29 cellular contexts compared by ENCODE assay signal in the genomic region with DNA sequence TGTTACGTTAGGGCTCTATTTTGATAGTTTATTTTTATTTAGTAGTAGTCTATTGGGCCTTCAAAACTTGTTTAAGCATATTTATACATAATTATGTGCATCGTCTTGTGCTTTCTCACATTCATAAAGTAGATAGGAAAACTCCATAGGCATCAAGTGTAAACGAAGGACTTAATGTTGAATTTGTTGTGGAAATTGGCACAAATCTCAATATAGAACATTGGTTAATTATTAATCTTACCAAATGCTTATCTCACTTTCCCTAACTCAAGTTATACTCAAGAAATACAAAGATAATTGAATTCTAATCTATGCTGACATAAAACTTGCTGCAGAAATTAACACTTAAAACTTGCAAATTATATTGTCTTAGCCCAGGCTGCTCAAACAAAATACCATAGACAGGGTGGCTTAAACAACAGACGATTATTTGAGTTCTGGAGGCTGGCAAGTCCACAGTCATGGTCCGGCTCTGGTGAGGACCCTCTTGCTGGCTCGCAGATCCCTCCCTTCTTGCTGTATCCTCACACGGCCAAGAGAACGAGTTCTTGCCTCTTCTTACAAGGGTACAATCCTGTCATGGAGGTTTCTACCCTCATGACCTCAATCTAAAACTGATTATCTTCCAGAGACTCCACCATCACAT.
"Had no signal": no experiment of that assay in that cellular context is flagged by ENCODE, and none has a peak within 500 bp of the region (broad histone marks: within the 10 kb centered on the region; RNA-seq: fewer than 3 reads in every experiment).

No MANE protein-coding gene starts in this region.

- H3K9me3 ChIP-seq: gastrocnemius medialis, mucosa of descending colon, ovary, prostate gland, sigmoid colon, suprapubic skin, tibial artery, upper lobe of right lung had no signal

- H3K36me3 ChIP-seq: ovary, prostate gland had no signal

- H3K27me3 ChIP-seq: brain microvascular endothelial cell, dorsolateral prefrontal cortex, gastrocnemius medialis, hepatocyte, ovary, sigmoid colon, suprapubic skin, tibial artery, upper lobe of right lung had no signal

- H3K4me3 Mint-ChIP-seq: activated CD4-positive, alpha-beta T cell treated with anti-CD3 and anti-CD28 coated beads, Interleukin-2, amount 10 ng/mL, durations not matched to agents 7 days and 5 days; activated CD8-positive, alpha-beta T cell treated with anti-CD3 and anti-CD28 coated beads for 36 hours; activated T-cell treated with anti-CD3 and anti-CD28 coated beads, Interleukin-2, amount 50 U/mL, for 4 hours; activated T-helper 17 cell treated with anti-CD3 and anti-CD28 coated beads, Interleukin-2, amount 50 U/mL, for 72 hours; nephron; stimulated activated effector memory CD8-positive, alpha-beta T cell treated with anti-CD3 and anti-CD28 coated beads, Interleukin-12 subunit alpha, Interleukin-12 subunit beta, amount 100 ng/mL, for 72 hours had no signal

- H3K27ac Mint-ChIP-seq: activated CD4-positive, alpha-beta T cell treated with anti-CD3 and anti-CD28 coated beads, Interleukin-2, amount 10 ng/mL, durations not matched to agents 7 days and 5 days; activated CD8-positive, alpha-beta T cell treated with anti-CD3 and anti-CD28 coated beads for 36 hours; activated T-helper 17 cell treated with anti-CD3 and anti-CD28 coated beads, Interleukin-2, amount 50 U/mL, for 72 hours; nephron; stimulated activated effector memory CD8-positive, alpha-beta T cell treated with anti-CD3 and anti-CD28 coated beads, Interleukin-12 subunit alpha, Interleukin-12 subunit beta, amount 100 ng/mL, for 72 hours had no signal

- H3K27ac ChIP-seq: brain microvascular endothelial cell, coronary artery, dorsolateral prefrontal cortex, gastrocnemius medialis, hepatocyte, ovary, prostate gland, sigmoid colon, suprapubic skin, tibial artery, upper lobe of right lung had no signal

- H3K4me1 Mint-ChIP-seq: nephron had no signal

- H3K4me1 ChIP-seq: gastrocnemius medialis, prostate gland, sigmoid colon, suprapubic skin, upper lobe of right lung had no signal

- ATAC-seq: activated CD8-positive, alpha-beta T cell treated with anti-CD3 and anti-CD28 coated beads for 36 hours; activated T-cell treated with anti-CD3 and anti-CD28 coated beads, Interleukin-2, amount 50 U/mL, for 4 hours; activated T-helper 17 cell treated with anti-CD3 and anti-CD28 coated beads, Interleukin-2, amount 50 U/mL, for 72 hours; gastrocnemius medialis; left ventricle myocardium superior; mucosa of descending colon; stimulated activated effector memory CD8-positive, alpha-beta T cell treated with anti-CD3 and anti-CD28 coated beads, Interleukin-12 subunit alpha, Interleukin-12 subunit beta, amount 100 ng/mL, for 72 hours; upper lobe of right lung had no signal

- H3K4me3 ChIP-seq: coronary artery, dorsolateral prefrontal cortex, gastrocnemius medialis, hepatocyte, mucosa of descending colon, ovary, prostate gland, sigmoid colon, suprapubic skin, tibial artery, upper lobe of right lung had no signal

- H3K27me3 Mint-ChIP-seq: activated CD4-positive, alpha-beta T cell treated with anti-CD3 and anti-CD28 coated beads, Interleukin-2, amount 10 ng/mL, durations not matched to agents 7 days and 5 days; activated CD8-positive, alpha-beta T cell treated with anti-CD3 and anti-CD28 coated beads for 36 hours; activated T-helper 17 cell treated with anti-CD3 and anti-CD28 coated beads, Interleukin-2, amount 50 U/mL, for 72 hours had no signal

- H3K9me3 Mint-ChIP-seq: activated CD4-positive, alpha-beta T cell treated with anti-CD3 and anti-CD28 coated beads, Interleukin-2, amount 10 ng/mL, durations not matched to agents 7 days and 5 days; activated CD8-positive, alpha-beta T cell treated with anti-CD3 and anti-CD28 coated beads for 36 hours; activated T-cell treated with anti-CD3 and anti-CD28 coated beads, Interleukin-2, amount 50 U/mL, for 4 hours; activated T-helper 17 cell treated with anti-CD3 and anti-CD28 coated beads, Interleukin-2, amount 50 U/mL, for 72 hours; nephron; stimulated activated effector memory CD8-positive, alpha-beta T cell treated with anti-CD3 and anti-CD28 coated beads, Interleukin-12 subunit alpha, Interleukin-12 subunit beta, amount 100 ng/mL, for 72 hours had no signal

- DNase-seq: activated CD4-positive, alpha-beta T cell treated with anti-CD3 and anti-CD28 coated beads for 1 hour; activated CD4-positive, alpha-beta T cell treated with anti-CD3 and anti-CD28 coated beads, Interleukin-2, amount 10 ng/mL, durations not matched to agents 7 days and 5 days; activated CD8-positive, alpha-beta T cell treated with anti-CD3 and anti-CD28 coated beads for 36 hours; activated gamma-delta T cell treated with Interleukin-2 at 50 U/mL for 16 hours; activated naive CD4-positive, alpha-beta T cell treated with anti-CD3 and anti-CD28 coated beads, Interleukin-2, amount 50 U/mL, for 16 hours; activated T-cell treated with anti-CD3 and anti-CD28 coated beads, Interleukin-2, amount 50 U/mL, for 4 hours; amniotic stem cell; brain microvascular endothelial cell; dorsolateral prefrontal cortex; effector memory CD4-positive, alpha-beta T cell; erythroblast; gastrocnemius medialis; islet precursor cell; left ventricle myocardium superior; mucosa of descending colon; ovary; retina; sigmoid colon; small intestine; stimulated activated CD4-positive, alpha-beta T cell treated with anti-CD3 and anti-CD28 coated beads, Interleukin-4, amount 100 ng/mL, for 24 hours; tibial artery; upper lobe of right lung had no signal
